7 cellular contexts compared by ENCODE assay signal in genomic region chr4:99080869-99081268, GRCh38. TPM values are rescaled to one million over a fixed set of nuclear protein-coding genes. Genes with fewer than 3 reads are reported as not detected.
A peak's percentile ranks its signal among the peaks of the same experiment; 100 is the strongest.
DNase-seq lines count a peak whose midpoint lies in the region; ATAC-seq, FAIRE-seq and TF ChIP-seq lines count a peak whose summit lies in the region.
"Not testable (repeated sequence)": the region's sequence is repeated elsewhere in the genome, so short reads cannot be mapped to it uniquely, and the experiment has no call there.

No MANE protein-coding gene starts in this region.

- H3K9me3 ChIP-seq in HepG2 (ENCODE audit: low read length); prostate gland: not testable (repeated sequence)

- H3K4me1 Mint-ChIP-seq in HFFc6 (ENCODE audit: low read depth) (peaks cover 15% of the 10 kb centered on the region), neural crest cell (peaks cover 33% of the 10 kb centered on the region)
- H3K4me1 Mint-ChIP-seq in activated CD8-positive, alpha-beta T cell treated with anti-CD3 and anti-CD28 coated beads for 36 hours (ENCODE audit: low read depth); stimulated activated naive CD8-positive, alpha-beta T cell treated with anti-CD3 and anti-CD28 coated beads, Interleukin-15, Interleukin-2, amounts not matched to agents 100 ng/mL and 50 ng/mL, for 24 hours (ENCODE audit: low read depth): not testable (repeated sequence)

- peak overlapping the region; percentile 38; the same call in 1 of the 2 replicates for H3K27ac Mint-ChIP-seq in HFFc6
- peak overlapping the region; percentile 26 for H3K27ac Mint-ChIP-seq in activated CD8-positive, alpha-beta T cell treated with anti-CD3 and anti-CD28 coated beads for 36 hours
- H3K27ac Mint-ChIP-seq in neural crest cell (ENCODE audit: unreplicated experiment): peak overlapping the region; percentile 47
- H3K27ac Mint-ChIP-seq in stimulated activated naive CD8-positive, alpha-beta T cell treated with anti-CD3 and anti-CD28 coated beads, Interleukin-15, Interleukin-2, amounts not matched to agents 100 ng/mL and 50 ng/mL, for 24 hours: peak overlapping the region; percentile 4

- H4K20me1 ChIP-seq in HepG2 (ENCODE audit: insufficient read depth, low read length): peaks cover 16% of the 10 kb centered on the region

- not testable (repeated sequence) for H3K27me3 ChIP-seq in HepG2 (ENCODE audit: control insufficient read depth in 1 of 2, insufficient read depth in 2 of 2, low read length in 2 of 2); prostate gland (replicated peaks; ENCODE audit: insufficient read depth)

- not testable (repeated sequence) for TF ChIP-seq EP300 in HepG2 (IDR thresholded peaks at IDR 0.05; ENCODE audit: low read depth in 2 of 2, low read length in 2 of 2); HepG2 (CRISPR knock-in tag; IDR thresholded peaks at IDR 0.05; ENCODE audit: borderline replicate concordance)

- not testable (repeated sequence) for H3K4me3 ChIP-seq in HepG2 (replicated peaks in 1 of 3; ENCODE audit: insufficient read depth in 1 of 3, low read depth in 2 of 3, low read length in 3 of 3); prostate gland

- not testable (repeated sequence) for H3K9me3 Mint-ChIP-seq in HFFc6; activated CD8-positive, alpha-beta T cell treated with anti-CD3 and anti-CD28 coated beads for 36 hours; neural crest cell; stimulated activated naive CD8-positive, alpha-beta T cell treated with anti-CD3 and anti-CD28 coated beads, Interleukin-15, Interleukin-2, amounts not matched to agents 100 ng/mL and 50 ng/mL, for 24 hours

- H3K4me3 Mint-ChIP-seq in HFFc6; activated CD8-positive, alpha-beta T cell treated with anti-CD3 and anti-CD28 coated beads for 36 hours; stimulated activated naive CD8-positive, alpha-beta T cell treated with anti-CD3 and anti-CD28 coated beads, Interleukin-15, Interleukin-2, amounts not matched to agents 100 ng/mL and 50 ng/mL, for 24 hours: not testable (repeated sequence)
- peak overlapping the region; percentile 19 for H3K4me3 Mint-ChIP-seq in neural crest cell

- POLR2A ChIA-PET in activated CD8-positive, alpha-beta T cell treated with anti-CD3 and anti-CD28 coated beads for 36 hours (lab: Charles Lee): not testable (repeated sequence)
- POLR2A ChIA-PET in HepG2 (lab: Yijun Ruan, JAX): interaction anchor here (0.9 kb wide), 1 partner anchor 86 kb away, joined by 3 read pairs; the partner anchor contains the start of gene METAP1

- not testable (repeated sequence) for TF ChIP-seq POLR2A in HepG2 (IDR thresholded peaks at IDR 0.05; ENCODE audit: insufficient read depth in 1 of 2, low read depth in 2 of 2, low read length in 2 of 2); prostate gland (IDR thresholded peaks at IDR 0.05)

- ATAC-seq in activated CD8-positive, alpha-beta T cell treated with anti-CD3 and anti-CD28 coated beads for 36 hours; HepG2: not testable (repeated sequence)

- in situ Hi-C loops in HepG2 (cut with HindIII; ENCODE audit: extremely low pct_ligation_motif_present, low pct_unique_long_range_greater_than_20kb): not testable (repeated sequence)

- H3K4me1 ChIP-seq in HepG2 (ENCODE audit: insufficient read depth, low read length): peaks cover 74% of the 10 kb centered on the region
- not testable (repeated sequence) for H3K4me1 ChIP-seq in prostate gland (replicated peaks)

- TF ChIP-seq CTCF in HFFc6 (IDR thresholded peaks at IDR 0.05); VCaP (conservative IDR thresholded peaks at IDR 0.05); activated CD8-positive, alpha-beta T cell treated with anti-CD3 and anti-CD28 coated beads for 36 hours (IDR thresholded peaks at IDR 0.05); HepG2 (CRISPR knock-in tag; IDR thresholded peaks at IDR 0.05); neural crest cell (conservative IDR thresholded peaks at IDR 0.05); prostate gland (IDR thresholded peaks at IDR 0.05): not testable (repeated sequence)

- H3K4me2 ChIP-seq in HepG2 (ENCODE audit: low read depth, low read length): not testable (repeated sequence)

- intact Hi-C loops in activated CD8-positive, alpha-beta T cell treated with anti-CD3 and anti-CD28 coated beads for 36 hours (cut with micrococcal nuclease): not testable (repeated sequence)
- intact Hi-C loops in HepG2 (cut with micrococcal nuclease; ENCODE audit: unreplicated experiment) (loop anchor here (10.0 kb wide), 2 partner anchors 134 to 384 kb away; partner anchors contain the start of gene ADH6), prostate gland (cut with DNase I) (loop anchor here (10.0 kb wide), 1 partner anchor 244 kb away; the partner anchor contains the start of gene ADH1B)

- 77% methylated on average over 6 of the region's 6 CpGs for WGBS in HepG2 (ENCODE audit: low lambda C conversion rate)
- 49% methylated on average over 6 of the region's 6 CpGs for WGBS in prostate gland

- H3K79me2 ChIP-seq in HepG2 (ENCODE audit: insufficient read depth, low read length): peaks cover 44% of the 10 kb centered on the region

- CTCF ChIA-PET in activated CD8-positive, alpha-beta T cell treated with anti-CD3 and anti-CD28 coated beads for 36 hours (lab: Charles Lee): interaction anchor here (0.6 kb wide), 1 partner anchor 20 kb away, joined by 3 read pairs; no protein-coding TSS in a partner anchor
- CTCF ChIA-PET in HepG2 (lab: Yijun Ruan, JAX; ENCODE audit: low intra/inter-chr PET ratio, low total read pairs): not testable (repeated sequence)

- not testable (repeated sequence) for TF ChIP-seq RAD21 in HepG2 (CRISPR knock-in tag; IDR thresholded peaks at IDR 0.05)

- not testable (repeated sequence) for H3K27me3 Mint-ChIP-seq in HFFc6 (ENCODE audit: insufficient read depth); activated CD8-positive, alpha-beta T cell treated with anti-CD3 and anti-CD28 coated beads for 36 hours; neural crest cell (ENCODE audit: low read depth); stimulated activated naive CD8-positive, alpha-beta T cell treated with anti-CD3 and anti-CD28 coated beads, Interleukin-15, Interleukin-2, amounts not matched to agents 100 ng/mL and 50 ng/mL, for 24 hours

- FAIRE-seq in HepG2 (lab: Jason Lieb, UNC): not testable (repeated sequence)

- not testable (repeated sequence) for H3K9ac ChIP-seq in HepG2 (ENCODE audit: insufficient read depth, low read depth, low read length)

- BruUV-seq in HepG2 (replicated peaks; lab: Mats Ljungman, UMichigan): TSS peak; percentile 4

- H3K36me3 ChIP-seq in HepG2 (replicated peaks in 1 of 2; ENCODE audit: control insufficient read depth in 1 of 2, insufficient read depth in 2 of 2, low read length in 2 of 2): peaks cover 25 to 91% of the 10 kb centered on the region in 2 experiments
- not testable (repeated sequence) for H3K36me3 ChIP-seq in prostate gland

- DNase-seq in HFFc6; activated CD8-positive, alpha-beta T cell treated with anti-CD3 and anti-CD28 coated beads for 36 hours; HepG2 (ENCODE audit: low spot score); neural crest cell (ENCODE audit: low read depth, low spot score); prostate gland (ENCODE audit: low spot score): not testable (repeated sequence)

- peaks cover 43% of the 10 kb centered on the region for H3K36me3 Mint-ChIP-seq in HFFc6 (ENCODE audit: low read depth)
- H3K36me3 Mint-ChIP-seq in activated CD8-positive, alpha-beta T cell treated with anti-CD3 and anti-CD28 coated beads for 36 hours (ENCODE audit: low read depth): peaks cover 33% of the 10 kb centered on the region
- H3K36me3 Mint-ChIP-seq in neural crest cell (ENCODE audit: low read depth): peaks cover 11% of the 10 kb centered on the region
- peaks cover 68% of the 10 kb centered on the region for H3K36me3 Mint-ChIP-seq in stimulated activated naive CD8-positive, alpha-beta T cell treated with anti-CD3 and anti-CD28 coated beads, Interleukin-15, Interleukin-2, amounts not matched to agents 100 ng/mL and 50 ng/mL, for 24 hours (ENCODE audit: low read depth)

- not testable (repeated sequence) for H2AFZ ChIP-seq in HepG2 (ENCODE audit: low read length)

- H3K27ac ChIP-seq in VCaP (peak overlapping the region; percentile 58; the same call in 1 of the 2 replicates), prostate gland (peak overlapping the region; percentile 33 to 51)
- H3K27ac ChIP-seq in HepG2 (ENCODE audit: extremely low read length, insufficient read depth, low read length): not testable (repeated sequence)

RNA-seq across cellular contexts. Expression of gene ADH5, which starts 7.7 kb away (rescaled TPM):
- 100 to 1,000 TPM; 193 to 211 (median 205) TPM for total RNA-seq in HFFc6 (2021; fragmentation: NEBNext Ultra II Directional; extraction: Animal tissue kit (Norgen Biotek cat#: 25700))
- total RNA-seq in activated CD8-positive, alpha-beta T cell treated with anti-CD3 and anti-CD28 coated beads for 36 hours: 100 to 1,000 TPM; 114 to 118 TPM
- total RNA-seq in HepG2 (2016; rRNA removed; fragmentation: Illumina TruSeq; extraction: Trizol): 512 and 855 TPM in 2 replicates
- total RNA-seq in HepG2 (2016; cell fraction: cytosol; rRNA removed; fragmentation: Illumina TruSeq; extraction: Trizol; ENCODE audit: low read depth): 80.2 and 94.4 TPM in 2 replicates
- total RNA-seq in HepG2 (2016; cell fraction: insoluble cytoplasmic fraction; rRNA removed; fragmentation: Illumina TruSeq; extraction: Trizol): 498 and 849 TPM in 2 replicates
- 132 and 158 TPM in 2 replicates for total RNA-seq in HepG2 (2016; cell fraction: membrane; rRNA removed; fragmentation: Illumina TruSeq; extraction: Trizol)
- total RNA-seq in HepG2 (2016; cell fraction: nucleus; rRNA removed; fragmentation: Illumina TruSeq; extraction: Trizol): 225 and 246 TPM in 2 replicates
- polyA plus RNA-seq in HepG2 (2011; rRNA removed): 265 and 349 TPM in 2 replicates
- 173 and 271 TPM in 2 replicates for polyA plus RNA-seq in HepG2 (2011; cell fraction: cytosol; rRNA removed)
- polyA plus RNA-seq in HepG2 (2011; cell fraction: nucleus; rRNA removed): 57.3 and 77.4 TPM in 2 replicates
- 387 and 400 TPM in 2 replicates for polyA plus RNA-seq in HepG2 (2012)
- 85.2 and 90.0 TPM in 2 replicates for polyA plus RNA-seq in HepG2 (2016; cell fraction: cytosol; fragmentation: Illumina TruSeq; extraction: Trizol; ENCODE audit: low read depth)
- polyA plus RNA-seq in HepG2 (2016; cell fraction: insoluble cytoplasmic fraction; fragmentation: Illumina TruSeq; extraction: Trizol; ENCODE audit: low read depth): 704 and 752 TPM in 2 replicates
- 97.9 and 110 TPM in 2 replicates for polyA plus RNA-seq in HepG2 (2016; cell fraction: membrane; fragmentation: Illumina TruSeq; extraction: Trizol; ENCODE audit: low read depth)
- polyA plus RNA-seq in HepG2 (2016; cell fraction: nucleus; fragmentation: Illumina TruSeq; extraction: Trizol; ENCODE audit: insufficient read depth, low read depth): 246 and 258 TPM in 2 replicates
- 86.8 and 216 TPM in 2 replicates for polyA minus RNA-seq in HepG2 (2011; rRNA and poly(A)+ RNA removed; ENCODE audit: low replicate concordance)
- polyA minus RNA-seq in HepG2 (2011; cell fraction: cytosol; rRNA and poly(A)+ RNA removed): 133 and 142 TPM in 2 replicates
- 142 and 207 TPM in 2 replicates for polyA minus RNA-seq in HepG2 (2011; cell fraction: nucleus; rRNA and poly(A)+ RNA removed)
- 252 and 256 TPM in 2 replicates for total RNA-seq in neural crest cell
- 100 to 1,000 TPM; 127 to 149 TPM for total RNA-seq in prostate gland
